ENCODE assay signal across 1 cellular context in the genomic region with DNA sequence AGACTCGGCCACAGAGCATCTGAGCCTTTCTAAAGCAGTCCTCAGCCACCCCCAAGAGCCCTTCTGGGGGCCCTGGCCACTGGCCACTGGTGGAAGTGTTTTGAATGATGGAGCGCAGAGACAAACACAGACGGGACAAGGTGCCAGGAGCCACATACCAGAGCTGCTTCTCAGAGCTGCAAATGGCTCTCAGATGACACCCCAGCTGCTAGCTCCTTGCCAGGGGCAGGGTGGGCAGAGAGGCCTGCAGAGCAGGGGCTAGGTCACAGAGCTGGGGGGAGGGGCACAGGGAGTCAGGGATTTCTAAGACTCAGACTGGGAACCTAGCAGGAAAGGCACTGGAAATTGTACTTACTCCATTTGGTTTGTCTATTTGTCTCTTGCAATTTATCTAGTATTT.
TF ChIP-seq lines count a peak whose summit lies in the region.

No MANE protein-coding gene starts in this region.

TF ChIP-seq in IMR-90, 13 proteins besides CTCF, POLR2A, EP300 and RAD21:
- TF ChIP-seq, protein P1, sequence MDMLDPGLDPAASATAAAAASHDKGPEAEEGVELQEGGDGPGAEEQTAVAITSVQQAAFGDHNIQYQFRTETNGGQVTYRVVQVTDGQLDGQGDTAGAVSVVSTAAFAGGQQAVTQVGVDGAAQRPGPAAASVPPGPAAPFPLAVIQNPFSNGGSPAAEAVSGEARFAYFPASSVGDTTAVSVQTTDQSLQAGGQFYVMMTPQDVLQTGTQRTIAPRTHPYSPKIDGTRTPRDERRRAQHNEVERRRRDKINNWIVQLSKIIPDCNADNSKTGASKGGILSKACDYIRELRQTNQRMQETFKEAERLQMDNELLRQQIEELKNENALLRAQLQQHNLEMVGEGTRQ (IDR thresholded peaks at IDR 0.05; ENCODE audit: low read depth, low read length): no peak
- TF ChIP-seq CEBPB (IDR thresholded peaks at IDR 0.05; ENCODE audit: low read depth, low read length) (no peak), NFE2L2 (IDR thresholded peaks at IDR 0.05; ENCODE audit: low read depth, low read length) (no peak), MAZ (IDR thresholded peaks at IDR 0.05; ENCODE audit: borderline replicate concordance, low read depth, low read length) (no peak), CHD1 (IDR thresholded peaks at IDR 0.05; ENCODE audit: low read depth, low read length) (no peak), BHLHE40 (IDR thresholded peaks at IDR 0.05; ENCODE audit: low read depth, low read length) (no peak), RCOR1 (IDR thresholded peaks at IDR 0.05; ENCODE audit: insufficient replicate concordance, low read length) (no peak), RFX5 (IDR thresholded peaks at IDR 0.05; ENCODE audit: low read depth, low read length) (no peak), SMC3 (IDR thresholded peaks at IDR 0.05; ENCODE audit: low read depth, low read length) (no peak), FOS (IDR thresholded peaks at IDR 0.05; ENCODE audit: low read depth, low read length) (no peak), MAFK (IDR thresholded peaks at IDR 0.05; ENCODE audit: low read depth, low read length) (no peak), MXI1 (IDR thresholded peaks at IDR 0.05; ENCODE audit: borderline replicate concordance, low read depth, low read length) (no peak)
- TF ChIP-seq, protein P2, sequence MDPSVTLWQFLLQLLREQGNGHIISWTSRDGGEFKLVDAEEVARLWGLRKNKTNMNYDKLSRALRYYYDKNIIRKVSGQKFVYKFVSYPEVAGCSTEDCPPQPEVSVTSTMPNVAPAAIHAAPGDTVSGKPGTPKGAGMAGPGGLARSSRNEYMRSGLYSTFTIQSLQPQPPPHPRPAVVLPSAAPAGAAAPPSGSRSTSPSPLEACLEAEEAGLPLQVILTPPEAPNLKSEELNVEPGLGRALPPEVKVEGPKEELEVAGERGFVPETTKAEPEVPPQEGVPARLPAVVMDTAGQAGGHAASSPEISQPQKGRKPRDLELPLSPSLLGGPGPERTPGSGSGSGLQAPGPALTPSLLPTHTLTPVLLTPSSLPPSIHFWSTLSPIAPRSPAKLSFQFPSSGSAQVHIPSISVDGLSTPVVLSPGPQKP (IDR thresholded peaks at IDR 0.05; ENCODE audit: borderline replicate concordance, low read depth, low read length): no peak
